Comparison of ENCODE assay signal across 17 cellular contexts in the genomic region with DNA sequence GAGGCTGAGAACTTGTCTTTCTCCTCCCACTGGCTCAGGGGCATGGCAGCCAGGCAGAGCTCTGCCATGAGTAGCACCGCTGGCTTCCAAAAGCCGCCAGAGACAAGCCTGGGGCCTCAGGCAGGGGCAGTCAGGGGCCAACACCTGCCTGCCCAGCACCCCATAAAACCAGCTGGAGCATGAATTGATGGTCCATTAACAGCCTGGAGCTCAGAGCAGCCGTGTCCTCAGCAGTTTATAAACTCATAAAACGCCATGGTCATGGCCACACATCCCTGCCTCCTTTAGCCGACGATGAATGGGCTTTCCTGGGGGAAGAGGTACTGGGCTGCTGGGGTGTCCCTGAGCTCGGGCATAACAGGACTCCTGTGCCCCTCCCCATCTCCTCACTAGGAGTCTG. TPM values are rescaled to one million over a fixed set of nuclear protein-coding genes. Genes with fewer than 3 reads are reported as not detected.
"Had no signal": no experiment of that assay in that cellular context is flagged by ENCODE, and none has a peak within 500 bp of the region (broad histone marks: within the 10 kb centered on the region; RNA-seq: fewer than 3 reads in every experiment).

No MANE protein-coding gene starts in this region.

- H3K27me3 ChIP-seq: ovary had no signal

- H3K4me3 ChIP-seq: heart left ventricle, mucosa of descending colon, ovary, spleen, tibial artery had no signal

- H3K9me3 ChIP-seq: heart left ventricle, mucosa of descending colon, ovary, spleen, tibial artery had no signal

- H3K27ac ChIP-seq: heart left ventricle, ovary, spleen, tibial artery had no signal

- DNase-seq: effector memory CD4-positive, alpha-beta T cell; heart left ventricle; hypothalamus; kidney glomerular epithelial cell; mammary epithelial cell; mucosa of descending colon; naive thymus-derived CD8-positive, alpha-beta T cell; ovary; spleen; stimulated activated CD4-positive, alpha-beta T cell treated with anti-CD3 and anti-CD28 coated beads, Interleukin-15, amount 100 ng/mL, for 24 hours; stimulated activated CD4-positive, alpha-beta T cell treated with anti-CD3 and anti-CD28 coated beads, Interleukin-4, amount 100 ng/mL, for 24 hours; tibial artery had no signal

- H3K36me3 ChIP-seq: heart left ventricle, ovary, spleen, tibial artery had no signal

- ATAC-seq: heart left ventricle; left lobe of liver; naive thymus-derived CD8-positive, alpha-beta T cell; sciatic nerve; stimulated activated memory B cell treated with anti-CD40 and anti-IgM and Interleukin-4, amounts not matched to agents 10 μg/mL and 1 μg/mL and 100 μg/mL, for 72 hours had no signal

RNA-seq across cellular contexts. Expression of a gene that starts 50.6 kb away (rescaled TPM):
- polyA plus RNA-seq: fibroblast of lung; heart left ventricle; mammary epithelial cell; naive thymus-derived CD8-positive, alpha-beta T cell; neural cell; ovary; spleen had no signal
